In the genomic region with DNA sequence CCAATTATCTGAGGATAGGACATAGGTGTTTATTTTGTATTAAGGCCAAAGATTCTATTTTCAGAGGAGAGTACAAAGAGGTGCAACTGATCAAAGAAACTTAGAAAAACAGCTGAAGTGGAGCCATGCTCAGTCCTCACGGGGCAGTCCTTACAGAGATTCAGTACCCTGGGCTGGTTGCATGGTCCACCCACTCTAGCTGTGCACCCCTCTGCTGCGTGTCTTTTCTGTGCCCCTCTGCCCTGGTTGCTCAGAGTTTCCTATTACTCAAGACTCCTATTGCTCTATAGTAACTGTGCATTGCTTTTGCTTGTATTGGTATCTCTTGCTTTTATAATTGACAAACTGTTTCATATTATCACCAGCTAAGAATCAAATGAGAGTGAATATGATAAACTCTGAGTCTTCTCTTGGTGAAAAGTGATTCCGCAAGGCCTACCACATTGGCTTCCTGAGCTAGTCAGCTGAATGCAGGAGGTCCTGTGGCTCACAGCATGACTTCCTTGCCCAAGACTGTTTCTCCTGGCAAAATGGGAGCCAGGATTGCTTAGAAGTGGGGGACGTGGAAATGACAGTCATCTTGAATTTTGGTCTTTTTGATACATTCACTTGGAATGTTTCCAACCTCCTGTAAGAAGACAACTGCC, we compare ENCODE assay signal across 22 cellular contexts.
DNase-seq lines count a peak whose midpoint lies in the region; ATAC-seq and FAIRE-seq lines count a peak whose summit lies in the region.
"Had no signal": no experiment of that assay in that cellular context is flagged by ENCODE, and none has a peak within 500 bp of the region (broad histone marks: within the 10 kb centered on the region; RNA-seq: fewer than 3 reads in every experiment).

No MANE protein-coding gene starts in this region.

- no peak overlapping the region for H3K4me3 ChIP-seq in small intestine (ENCODE audit: low read depth in 1 of 2, low read length in 2 of 2)
- H3K4me3 ChIP-seq: A549, adrenal gland, right lobe of liver, upper lobe of right lung had no signal

- peak overlapping the region; percentile 27 to 60 for H3K27ac ChIP-seq in small intestine (ENCODE audit: low read depth in 1 of 2, low read length in 1 of 2)
- H3K27ac ChIP-seq: A549, adrenal gland, right lobe of liver, upper lobe of right lung had no signal

- H3K27me3 Mint-ChIP-seq in activated CD4-positive, alpha-beta memory T cell treated with anti-CD3 and anti-CD28 coated beads for 36 hours = no peaks in the 10 kb centered on the region
- H3K27me3 Mint-ChIP-seq in activated CD4-positive, alpha-beta memory T cell treated with anti-CD3 and anti-CD28 coated beads, Interleukin-2, amount 10 ng/mL, durations not matched to agents 7 days and 5 days = no peaks in the 10 kb centered on the region

- H3K4me1 Mint-ChIP-seq in activated CD4-positive, alpha-beta memory T cell treated with anti-CD3 and anti-CD28 coated beads for 36 hours (ENCODE audit: low read depth) = peaks cover 27% of the 10 kb centered on the region
- peaks cover 15% of the 10 kb centered on the region for H3K4me1 Mint-ChIP-seq in activated CD4-positive, alpha-beta memory T cell treated with anti-CD3 and anti-CD28 coated beads, Interleukin-2, amount 10 ng/mL, durations not matched to agents 7 days and 5 days
- H3K4me1 Mint-ChIP-seq: nephron progenitor cell had no signal

- H3K9me3 Mint-ChIP-seq in activated CD4-positive, alpha-beta memory T cell treated with anti-CD3 and anti-CD28 coated beads for 36 hours = peaks cover 14% of the 10 kb centered on the region
- H3K9me3 Mint-ChIP-seq in activated CD4-positive, alpha-beta memory T cell treated with anti-CD3 and anti-CD28 coated beads, Interleukin-2, amount 10 ng/mL, durations not matched to agents 7 days and 5 days = peaks cover 8% of the 10 kb centered on the region

- H3K27ac Mint-ChIP-seq in activated CD4-positive, alpha-beta memory T cell treated with anti-CD3 and anti-CD28 coated beads for 36 hours = peak overlapping the region; percentile 67
- H3K27ac Mint-ChIP-seq in activated CD4-positive, alpha-beta memory T cell treated with anti-CD3 and anti-CD28 coated beads, Interleukin-2, amount 10 ng/mL, durations not matched to agents 7 days and 5 days = no peak overlapping the region
- H3K27ac Mint-ChIP-seq: nephron progenitor cell had no signal

- intact Hi-C loops in activated CD4-positive, alpha-beta memory T cell treated with anti-CD3 and anti-CD28 coated beads for 36 hours (cut with micrococcal nuclease) = no loop called here

- CTCF ChIA-PET in activated CD4-positive, alpha-beta memory T cell treated with anti-CD3 and anti-CD28 coated beads for 36 hours (lab: Charles Lee) = no interaction called here
- CTCF ChIA-PET in activated CD4-positive, alpha-beta memory T cell treated with anti-CD3 and anti-CD28 coated beads, Interleukin-2, amount 10 ng/mL, durations not matched to agents 7 days and 5 days (lab: Charles Lee) = no interaction called here

- H3K4me3 Mint-ChIP-seq in activated CD4-positive, alpha-beta memory T cell treated with anti-CD3 and anti-CD28 coated beads for 36 hours = no peak overlapping the region
- no peak overlapping the region for H3K4me3 Mint-ChIP-seq in activated CD4-positive, alpha-beta memory T cell treated with anti-CD3 and anti-CD28 coated beads, Interleukin-2, amount 10 ng/mL, durations not matched to agents 7 days and 5 days
- H3K4me3 Mint-ChIP-seq: nephron progenitor cell had no signal

- no peaks in the 10 kb centered on the region for H3K9me3 ChIP-seq in small intestine (ENCODE audit: control insufficient read depth, low read depth)
- H3K9me3 ChIP-seq: A549, adrenal gland, right lobe of liver, upper lobe of right lung had no signal

- POLR2A ChIA-PET in activated CD4-positive, alpha-beta memory T cell treated with anti-CD3 and anti-CD28 coated beads for 36 hours (lab: Charles Lee) = no interaction called here
- POLR2A ChIA-PET in activated CD4-positive, alpha-beta memory T cell treated with anti-CD3 and anti-CD28 coated beads, Interleukin-2, amount 10 ng/mL, durations not matched to agents 7 days and 5 days (lab: Charles Lee) = interaction anchor here (2.2 kb wide), 1 partner anchor 20 kb away, joined by 5 read pairs; no protein-coding TSS in a partner anchor

- 48 to 66% (median 58%) methylated on average over 4 of the region's 4 CpGs for WGBS in small intestine, 3 donors

- FAIRE-seq in GM19239 (lab: Jason Lieb, UNC) (peak; percentile 44), small intestine (lab: Jason Lieb, UNC) (no peak)
- FAIRE-seq: A549 had no signal

- H3K36me3 Mint-ChIP-seq in activated CD4-positive, alpha-beta memory T cell treated with anti-CD3 and anti-CD28 coated beads for 36 hours = peaks cover 4% of the 10 kb centered on the region
- H3K36me3 Mint-ChIP-seq in activated CD4-positive, alpha-beta memory T cell treated with anti-CD3 and anti-CD28 coated beads, Interleukin-2, amount 10 ng/mL, durations not matched to agents 7 days and 5 days (ENCODE audit: low read depth) = peaks cover 10% of the 10 kb centered on the region

- no peak for DNase-seq in activated CD4-positive, alpha-beta memory T cell treated with anti-CD3 and anti-CD28 coated beads for 36 hours
- DNase-seq in activated CD4-positive, alpha-beta memory T cell treated with anti-CD3 and anti-CD28 coated beads, Interleukin-2, amount 10 ng/mL, durations not matched to agents 7 days and 5 days = no peak
- DNase-seq in GM19239 (ENCODE audit: insufficient read length, low spot score) (no peak), brain pericyte (ENCODE audit: low read depth, low spot score) (peak; percentile 5), small intestine (peak; percentile 14), hepatic stellate cell (ENCODE audit: low spot score) (no peak), NCI-H1436 (lab: John Stamatoyannopoulos, UW) (no peak)
- DNase-seq: adrenal gland; cortex of kidney; GOT3; Karpas-422; NCI-H187; nephron progenitor cell; PC-3; right lobe of liver; SHP77; stimulated activated CD8-positive, alpha-beta memory T cell treated with anti-CD3 and anti-CD28 coated beads, Interleukin-4, amount 100 ng/mL, for 48 hours; substantia nigra; SW 1271; upper lobe of right lung had no signal

- H3K4me1 ChIP-seq in small intestine (ENCODE audit: control insufficient read depth in 2 of 2, insufficient read depth in 1 of 2, low read depth in 1 of 2, low read length in 1 of 2) = no peaks in the 10 kb centered on the region
- H3K4me1 ChIP-seq: A549, adrenal gland, right lobe of liver, upper lobe of right lung had no signal

- no peaks in the 10 kb centered on the region for H3K36me3 ChIP-seq in small intestine (ENCODE audit: control insufficient read depth in 2 of 2, insufficient read depth in 2 of 2, low read length in 2 of 2)
- H3K36me3 ChIP-seq: adrenal gland, right lobe of liver, upper lobe of right lung had no signal

- no peak for ATAC-seq in GM18867 (IDR thresholded peaks at IDR 0.05; ENCODE audit: unreplicated experiment)
- ATAC-seq: A549, PC-3, right lobe of liver, upper lobe of right lung had no signal

- no peaks in the 10 kb centered on the region for H3K27me3 ChIP-seq in small intestine (ENCODE audit: control insufficient read depth in 2 of 2, insufficient read depth in 2 of 2, low read length in 2 of 2)
- H3K27me3 ChIP-seq: adrenal gland, right lobe of liver, upper lobe of right lung had no signal

Comparison
In these comparisons a context has a peak if more than half of its experiments do, and no peak if none do; other contexts are left out.
1. DNase-seq: peak in brain pericyte (single experiment) and small intestine (single experiment); none in activated CD4-positive, alpha-beta memory T cell treated with anti-CD3 and anti-CD28 coated beads for 36 hours (single experiment), activated CD4-positive, alpha-beta memory T cell treated with anti-CD3 and anti-CD28 coated beads, Interleukin-2, amount 10 ng/mL, durations not matched to agents 7 days and 5 days (single experiment), GM19239 (single experiment), hepatic stellate cell (single experiment) and NCI-H1436 (single experiment).